In the genomic region with DNA sequence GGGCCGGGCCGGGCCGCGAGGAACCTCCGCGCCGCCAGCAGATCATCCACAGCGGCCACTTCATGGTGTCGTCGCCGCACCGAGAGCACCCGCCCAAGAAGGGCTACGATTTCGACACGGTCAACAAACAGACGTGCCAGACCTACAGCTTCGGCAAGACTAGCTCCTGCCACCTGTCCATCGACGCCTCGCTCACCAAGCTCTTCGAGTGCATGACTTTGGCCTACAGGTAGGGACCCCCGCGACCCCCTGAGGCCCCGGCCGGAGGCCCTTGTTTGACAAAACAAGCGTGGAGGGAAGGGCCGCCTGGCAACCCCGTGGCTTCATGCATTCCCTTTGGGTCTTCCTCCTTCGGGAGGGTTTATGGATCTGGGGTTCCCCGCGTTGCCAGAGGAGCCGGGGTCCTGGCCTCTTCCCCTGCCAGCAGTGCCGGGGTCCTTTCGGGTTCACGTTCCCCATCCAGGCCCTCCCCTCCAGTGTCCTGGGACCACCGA, we compare ENCODE assay signal across 2 cellular contexts.
TF ChIP-seq lines count a peak whose summit lies in the region.

No MANE protein-coding gene starts in this region.

TF ChIP-seq in HCT116, 20 proteins besides CTCF, POLR2A, EP300 and RAD21:
- TF ChIP-seq ZFX (IDR thresholded peaks at IDR 0.05) = peak; percentile 79; the same call in 1 of the 2 replicates
- TF ChIP-seq SRF (IDR thresholded peaks at IDR 0.05; ENCODE audit: low read depth) = no peak
TF ChIP-seq in HCT116: peak in this region for 1.

TF ChIP-seq in H1, 55 proteins besides CTCF, POLR2A, EP300 and RAD21:
- TF ChIP-seq EGR1 (IDR thresholded peaks at IDR 0.05; ENCODE audit: borderline replicate concordance, low read depth, low read length) (no peak), EZH2 (IDR thresholded peaks at IDR 0.05; ENCODE audit: low read depth, low read length, severe bottlenecking) (peak; percentile 47), TAF7 (optimal IDR thresholded peaks at IDR 0.05; ENCODE audit: borderline replicate concordance, low read depth, low read length) (no peak), BRCA1 (IDR thresholded peaks at IDR 0.05; ENCODE audit: low read depth, low read length) (no peak), KDM4A (IDR thresholded peaks at IDR 0.05; ENCODE audit: low read depth, low read length, severe bottlenecking) (peak; percentile 10), RNF2 (IDR thresholded peaks at IDR 0.05; ENCODE audit: borderline replicate concordance, low read depth, low read length, missing control alignments, poor library complexity, severe bottlenecking) (peak; percentile 12)
- TF ChIP-seq, protein P1, sequence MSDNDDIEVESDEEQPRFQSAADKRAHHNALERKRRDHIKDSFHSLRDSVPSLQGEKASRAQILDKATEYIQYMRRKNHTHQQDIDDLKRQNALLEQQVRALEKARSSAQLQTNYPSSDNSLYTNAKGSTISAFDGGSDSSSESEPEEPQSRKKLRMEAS (IDR thresholded peaks at IDR 0.05) = peak; percentile 95
- TF ChIP-seq, protein P2, sequence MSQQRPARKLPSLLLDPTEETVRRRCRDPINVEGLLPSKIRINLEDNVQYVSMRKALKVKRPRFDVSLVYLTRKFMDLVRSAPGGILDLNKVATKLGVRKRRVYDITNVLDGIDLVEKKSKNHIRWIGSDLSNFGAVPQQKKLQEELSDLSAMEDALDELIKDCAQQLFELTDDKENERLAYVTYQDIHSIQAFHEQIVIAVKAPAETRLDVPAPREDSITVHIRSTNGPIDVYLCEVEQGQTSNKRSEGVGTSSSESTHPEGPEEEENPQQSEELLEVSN (IDR thresholded peaks at IDR 0.05) = peak; percentile 95
- TF ChIP-seq, protein P3, sequence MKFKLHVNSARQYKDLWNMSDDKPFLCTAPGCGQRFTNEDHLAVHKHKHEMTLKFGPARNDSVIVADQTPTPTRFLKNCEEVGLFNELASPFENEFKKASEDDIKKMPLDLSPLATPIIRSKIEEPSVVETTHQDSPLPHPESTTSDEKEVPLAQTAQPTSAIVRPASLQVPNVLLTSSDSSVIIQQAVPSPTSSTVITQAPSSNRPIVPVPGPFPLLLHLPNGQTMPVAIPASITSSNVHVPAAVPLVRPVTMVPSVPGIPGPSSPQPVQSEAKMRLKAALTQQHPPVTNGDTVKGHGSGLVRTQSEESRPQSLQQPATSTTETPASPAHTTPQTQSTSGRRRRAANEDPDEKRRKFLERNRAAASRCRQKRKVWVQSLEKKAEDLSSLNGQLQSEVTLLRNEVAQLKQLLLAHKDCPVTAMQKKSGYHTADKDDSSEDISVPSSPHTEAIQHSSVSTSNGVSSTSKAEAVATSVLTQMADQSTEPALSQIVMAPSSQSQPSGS (IDR thresholded peaks at IDR 0.05; ENCODE audit: low read length) = 0 out of 2 replicates have a peak, but pooled peaks have one; percentile 2
